Comparison of ENCODE assay signal across 14 cellular contexts in genomic region chr15:67145307-67145610, GRCh38.
A peak's percentile ranks its signal among the peaks of the same experiment; 100 is the strongest.
DNase-seq lines count a peak whose midpoint lies in the region; ATAC-seq and TF ChIP-seq lines count a peak whose summit lies in the region.
"Had no signal": no experiment of that assay in that cellular context is flagged by ENCODE, and none has a peak within 500 bp of the region (broad histone marks: within the 10 kb centered on the region; RNA-seq: fewer than 3 reads in every experiment).

No MANE protein-coding gene starts in this region.

- DNase-seq in CD8-positive, alpha-beta T cell: no peak
- DNase-seq in Panc1 (ENCODE audit: low read depth, low spot score) (no peak), esophagus squamous epithelium (lab: John Stamatoyannopoulos, UW) (no peak), HCEC 1CT (no peak)
- DNase-seq: activated CD4-positive, alpha-beta T cell treated with anti-CD3 and anti-CD28 coated beads, Interleukin-2, amount 50 U/mL, for 48 hours; central memory CD4-positive, alpha-beta T cell; COR-L47; NCI-H2029; stimulated activated CD4-positive, alpha-beta T cell treated with anti-CD3 and anti-CD28 coated beads, Interleukin-4, amount 100 ng/mL, for 4 hours; stimulated activated naive CD8-positive, alpha-beta T cell treated with anti-CD3 and anti-CD28 coated beads, Interleukin-15, amount 100 ng/mL, for 72 hours had no signal

- no peaks in the 10 kb centered on the region for H3K27me3 Mint-ChIP-seq in CD8-positive, alpha-beta T cell (ENCODE audit: low read depth)
- H3K27me3 Mint-ChIP-seq: stimulated activated naive CD8-positive, alpha-beta T cell treated with anti-CD3 and anti-CD28 coated beads, Interleukin-15, amount 100 ng/mL, for 72 hours had no signal

- CTCF ChIA-PET in CD8-positive, alpha-beta T cell (lab: Charles Lee): interaction anchor here (0.6 kb wide), 1 partner anchor 79 kb away, joined by 3 read pairs; no protein-coding TSS in a partner anchor
- CTCF ChIA-PET in Panc1 (lab: Charles Lee): no interaction called here

- H3K36me3 ChIP-seq in CD8-positive, alpha-beta T cell (ENCODE audit: insufficient read depth, low read length): no peaks in the 10 kb centered on the region
- H3K36me3 ChIP-seq in Panc1 (ENCODE audit: control insufficient read depth, insufficient read depth, low read length) (no peaks in the 10 kb centered on the region; the same call in 1 of the 2 replicates), esophagus squamous epithelium (no peaks in the 10 kb centered on the region), skeletal muscle tissue (ENCODE audit: control insufficient read depth in 3 of 3, insufficient read depth in 3 of 3, low read length in 3 of 3) (no peaks in the 10 kb centered on the region)

- no peak overlapping the region for H3K4me3 ChIP-seq in CD8-positive, alpha-beta T cell (ENCODE audit: low read depth, low read length)
- no peak overlapping the region for H3K4me3 ChIP-seq in Panc1 (ENCODE audit: low read depth in 2 of 2, low read length in 2 of 2)
- H3K4me3 ChIP-seq in esophagus squamous epithelium: no peak overlapping the region
- H3K4me3 ChIP-seq in skeletal muscle tissue (ENCODE audit: low read length in 3 of 3): no peak overlapping the region

- H3K27ac ChIP-seq in CD8-positive, alpha-beta T cell (ENCODE audit: low read depth, low read length): no peak overlapping the region
- peak overlapping the region; percentile 100 for H3K27ac ChIP-seq in Panc1 (ENCODE audit: low read length)
- peak overlapping the region; percentile 89 to 96 (median 92) for H3K27ac ChIP-seq in esophagus squamous epithelium
- H3K27ac ChIP-seq in skeletal muscle tissue (ENCODE audit: low read depth, low read length): peak overlapping the region; percentile 83

- no peaks in the 10 kb centered on the region for H3K9me3 ChIP-seq in CD8-positive, alpha-beta T cell (ENCODE audit: low read length)
- H3K9me3 ChIP-seq in Panc1 (ENCODE audit: control insufficient read depth, insufficient read depth, low read depth, low read length): no peaks in the 10 kb centered on the region
- H3K9me3 ChIP-seq in esophagus squamous epithelium: no peaks in the 10 kb centered on the region
- H3K9me3 ChIP-seq in skeletal muscle tissue (ENCODE audit: control insufficient read depth in 3 of 3, low read length in 3 of 3): no peaks in the 10 kb centered on the region

- no peaks in the 10 kb centered on the region for H3K27me3 ChIP-seq in CD8-positive, alpha-beta T cell (ENCODE audit: insufficient read depth, low read length)
- H3K27me3 ChIP-seq in Panc1 (ENCODE audit: control insufficient read depth, insufficient read depth, low read length) (no peaks in the 10 kb centered on the region), esophagus squamous epithelium (no peaks in the 10 kb centered on the region), skeletal muscle tissue (ENCODE audit: control insufficient read depth in 3 of 3, insufficient read depth in 3 of 3, low read length in 3 of 3) (no peaks in the 10 kb centered on the region)

- POLR2A ChIA-PET in CD8-positive, alpha-beta T cell (lab: Charles Lee): interaction anchor here (1.4 kb wide), 1 partner anchor 17 kb away, joined by 3 read pairs; no protein-coding TSS in a partner anchor
- POLR2A ChIA-PET in Panc1 (lab: Charles Lee): interaction anchor here (0.6 to 1.6 kb wide), 2 partner anchors 20 to 33 kb away, joined by 5 to 13 read pairs; no protein-coding TSS in a partner anchor

- no peaks in the 10 kb centered on the region for H3K9me3 Mint-ChIP-seq in CD8-positive, alpha-beta T cell
- H3K9me3 Mint-ChIP-seq: stimulated activated naive CD8-positive, alpha-beta T cell treated with anti-CD3 and anti-CD28 coated beads, Interleukin-15, amount 100 ng/mL, for 72 hours had no signal

- H3K9ac ChIP-seq in skeletal muscle tissue (ENCODE audit: low read depth in 1 of 3, low read length in 3 of 3): peak overlapping the region in 1 of 3 donors; percentile 7

- peak overlapping the region; percentile 6 for H3K27ac Mint-ChIP-seq in CD8-positive, alpha-beta T cell
- H3K27ac Mint-ChIP-seq: stimulated activated naive CD8-positive, alpha-beta T cell treated with anti-CD3 and anti-CD28 coated beads, Interleukin-15, amount 100 ng/mL, for 72 hours had no signal

- intact Hi-C loops in CD8-positive, alpha-beta T cell (cut with DNase I, micrococcal nuclease): loop anchor here in 1 of 2 experiments (5.0 kb wide), 1 partner anchor 43 kb away; no protein-coding TSS in a partner anchor
- intact Hi-C loops in Panc1 (cut with micrococcal nuclease; ENCODE audit: unreplicated experiment): loop anchor here (5.0 kb wide), 1 partner anchor 38 kb away; no protein-coding TSS in a partner anchor
- intact Hi-C loops in esophagus squamous epithelium (cut with DNase I): no loop called here

- 64 to 73% methylated on average over 4 of the region's 4 CpGs for WGBS in esophagus squamous epithelium, 2 donors

- peaks cover 2% of the 10 kb centered on the region for H3K36me3 Mint-ChIP-seq in CD8-positive, alpha-beta T cell

- peaks cover 87% of the 10 kb centered on the region for H3K4me1 Mint-ChIP-seq in CD8-positive, alpha-beta T cell (ENCODE audit: low read depth)

- H3K4me3 Mint-ChIP-seq in CD8-positive, alpha-beta T cell: no peak overlapping the region
- H3K4me3 Mint-ChIP-seq: stimulated activated naive CD8-positive, alpha-beta T cell treated with anti-CD3 and anti-CD28 coated beads, Interleukin-15, amount 100 ng/mL, for 72 hours had no signal

- TF ChIP-seq CTCF in CD8-positive, alpha-beta T cell (IDR thresholded peaks at IDR 0.05): no peak
- TF ChIP-seq CTCF in Panc1 (IDR thresholded peaks at IDR 0.05): no peak
- TF ChIP-seq CTCF in esophagus squamous epithelium (IDR thresholded peaks at IDR 0.05): no peak

- in situ Hi-C loops in Panc1 (cut with HindIII; ENCODE audit: low pct_unique_long_range_greater_than_20kb, low sequenced_read_pairs): no loop called here

- ATAC-seq in CD8-positive, alpha-beta T cell: no peak
- ATAC-seq in Panc1: no peak
- ATAC-seq in GM19395 (IDR thresholded peaks at IDR 0.05; ENCODE audit: unreplicated experiment): no peak
- ATAC-seq in HG03342 (IDR thresholded peaks at IDR 0.05; ENCODE audit: unreplicated experiment): no peak
- ATAC-seq in HG03095 (IDR thresholded peaks at IDR 0.05; ENCODE audit: unreplicated experiment): no peak
- ATAC-seq: stimulated activated naive CD8-positive, alpha-beta T cell treated with anti-CD3 and anti-CD28 coated beads, Interleukin-15, amount 100 ng/mL, for 72 hours had no signal

- TF ChIP-seq POLR2A in esophagus squamous epithelium (IDR thresholded peaks at IDR 0.05): no peak

- no TSS peak for BruUV-seq in Panc1 (replicated peaks; lab: Mats Ljungman, UMichigan)

- peaks cover 47% of the 10 kb centered on the region for H3K4me1 ChIP-seq in CD8-positive, alpha-beta T cell (ENCODE audit: insufficient read depth, low read length)
- H3K4me1 ChIP-seq in Panc1 (ENCODE audit: control insufficient read depth, insufficient read depth, low read length) (peaks cover 100% of the 10 kb centered on the region), esophagus squamous epithelium (peaks cover 61 to 100% (median 94%) of the 10 kb centered on the region in 3 donors), skeletal muscle tissue (ENCODE audit: control insufficient read depth in 3 of 3, insufficient read depth in 3 of 3, low read length in 3 of 3) (peaks cover 92 to 94% (median 94%) of the 10 kb centered on the region in 3 donors)
